8 cellular contexts compared by ENCODE assay signal in the genomic region with DNA sequence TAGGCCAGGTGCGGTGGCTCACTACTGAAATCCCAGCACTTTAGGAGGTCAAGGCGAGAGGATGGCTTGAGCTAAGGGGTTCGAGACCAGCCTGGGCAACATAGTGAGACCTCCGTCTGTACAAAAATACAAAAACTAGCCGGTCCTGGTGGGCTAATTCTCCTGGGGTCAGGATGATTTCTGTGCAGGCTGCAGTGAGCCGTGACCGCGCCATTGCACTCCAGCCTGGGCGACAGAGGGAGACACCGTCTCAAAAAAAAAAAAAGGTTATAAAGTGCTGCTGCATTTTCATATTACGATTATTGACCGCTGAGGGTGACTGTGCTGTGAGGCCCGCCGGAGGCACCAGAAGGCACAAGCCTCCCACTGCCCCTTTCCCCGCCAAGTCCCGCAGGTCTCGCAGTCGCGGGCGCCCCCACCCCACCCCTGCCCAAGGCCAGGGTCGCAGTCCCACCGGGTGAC. TPM values are rescaled to one million over a fixed set of nuclear protein-coding genes. Genes with fewer than 3 reads are reported as not detected.
A peak's percentile ranks its signal among the peaks of the same experiment; 100 is the strongest.
DNase-seq lines count a peak whose midpoint lies in the region; ATAC-seq and TF ChIP-seq lines count a peak whose summit lies in the region.

No MANE protein-coding gene starts in this region.

- peak overlapping the region; percentile 77; the same call in 1 of the 2 replicates for H2AFZ ChIP-seq in OCI-LY3 (ENCODE audit: low read depth, low read length)

- DNase-seq in GM12865 (ENCODE audit: low read depth) (no peak), psoas muscle (no peak), activated gamma-delta T cell (lab: John Stamatoyannopoulos, UW) (no peak), HCEC 1CT (no peak), A172 (ENCODE audit: low spot score) (no peak), NCI-H1092 (lab: John Stamatoyannopoulos, UW) (no peak)

- H3K4me1 ChIP-seq in OCI-LY3 (ENCODE audit: low read length) (peaks cover 11% of the 10 kb centered on the region), esophagus (ENCODE audit: control insufficient read depth in 2 of 2, insufficient read depth in 2 of 2, low read length in 1 of 2) (peaks cover 14 to 25% of the 10 kb centered on the region in 2 donors), psoas muscle (peaks cover 53% of the 10 kb centered on the region)

- peaks cover 5% of the 10 kb centered on the region; the same call in 1 of the 2 replicates for H3K27me3 ChIP-seq in OCI-LY3 (ENCODE audit: low read depth, low read length)
- H3K27me3 ChIP-seq in esophagus (ENCODE audit: control insufficient read depth in 1 of 2, insufficient read depth in 2 of 2, low read length in 2 of 2) = no peaks in the 10 kb centered on the region
- H3K27me3 ChIP-seq in psoas muscle (ENCODE audit: insufficient read depth in 3 of 3, low read length in 2 of 3) = no peaks in the 10 kb centered on the region

- peak in 2 of 4 donors; percentile 23 to 30 for ATAC-seq in psoas muscle

- H3K9me3 ChIP-seq in OCI-LY3 (ENCODE audit: insufficient read depth, low read length) (no peaks in the 10 kb centered on the region), esophagus (ENCODE audit: control insufficient read depth in 2 of 2, insufficient read depth in 1 of 2, low read depth in 1 of 2, low read length in 1 of 2) (no peaks in the 10 kb centered on the region), psoas muscle (no peaks in the 10 kb centered on the region)

- peak overlapping the region; percentile 83 for H3K4me2 ChIP-seq in OCI-LY3 (ENCODE audit: low read length)

- H3K36me3 ChIP-seq in OCI-LY3 (replicated peaks; ENCODE audit: low read depth, low read length) (no peaks in the 10 kb centered on the region), esophagus (ENCODE audit: control insufficient read depth in 2 of 2, insufficient read depth in 2 of 2, low read length in 1 of 2) (no peaks in the 10 kb centered on the region), psoas muscle (ENCODE audit: insufficient read depth in 1 of 2, low read depth in 1 of 2) (no peaks in the 10 kb centered on the region)

- no peaks in the 10 kb centered on the region for H4K20me1 ChIP-seq in OCI-LY3 (ENCODE audit: insufficient read depth, low read length)

- H3K79me2 ChIP-seq in OCI-LY3 (ENCODE audit: low read length) = no peaks in the 10 kb centered on the region

- H3K27ac ChIP-seq in OCI-LY3 (ENCODE audit: low read length) (no peak overlapping the region), esophagus (ENCODE audit: low read depth in 2 of 2, low read length in 1 of 2) (peak overlapping the region; percentile 63 to 79), psoas muscle (peak overlapping the region; percentile 86)

- H3K4me3 ChIP-seq in GM12865 (ENCODE audit: low read depth, low read length) (peak overlapping the region; percentile 68), OCI-LY3 (ENCODE audit: low read length) (peak overlapping the region; percentile 84), esophagus (ENCODE audit: low read depth in 1 of 2, low read length in 2 of 2) (peak overlapping the region; percentile 84 to 86), psoas muscle (peak overlapping the region; percentile 75)

- intact Hi-C loops in psoas muscle (cut with DNase I) = loop anchor here (2.0 to 5.0 kb wide), 2 partner anchors 30 to 53 kb away; a partner anchor contains a TSS

- peak overlapping the region; percentile 55 for H3K9ac ChIP-seq in OCI-LY3 (ENCODE audit: low read length)

- TF ChIP-seq CTCF in GM12865 (IDR thresholded peaks at IDR 0.05; ENCODE audit: insufficient read depth, low read depth, low read length, missing control alignments) (peak; percentile 32), OCI-LY3 (IDR thresholded peaks at IDR 0.05; ENCODE audit: low read depth, low read length) (peak; percentile 18; the same call in 1 of the 2 replicates), psoas muscle (IDR thresholded peaks at IDR 0.05) (peak; percentile 32)

- 21 to 30% methylated on average over 19 to 22 of the region's 22 CpGs for WGBS in esophagus, 2 donors
- 18 to 30% (median 29%) methylated on average over 18 to 22 of the region's 22 CpGs for WGBS in psoas muscle, 3 donors

RNA-seq across cellular contexts. Expression of a gene that starts 0.5 kb away (rescaled TPM):
- polyA plus RNA-seq in esophagus (10 to 100 TPM; 15.1 to 33.6 TPM), psoas muscle (10 to 100 TPM; 60.2 to 77.0 (median 73.8) TPM)
- 100 to 1,000 TPM in 1 of 4 donors, 10 to 100 TPM in 2, 1 to 10 TPM in 1; 5.1 to 119 (median 44.0) TPM for total RNA-seq in psoas muscle
- total RNA-seq in A172 (2014; rRNA removed; shearing (Covaris generic)) = 8.7 and 9.2 TPM in 2 replicates

RNA-seq across cellular contexts. Expression of a gene that starts 50.3 kb away (rescaled TPM):
- polyA plus RNA-seq in esophagus = 1 to 10 TPM; 8.2 to 8.4 TPM
- total RNA-seq in psoas muscle = 10 to 100 TPM; 37.5 to 93.3 (median 55.6) TPM
- 100 to 1,000 TPM in 1 of 3 donors, 10 to 100 TPM in 2; 46.8 to 142 (median 68.4) TPM for polyA plus RNA-seq in psoas muscle
- 35.1 and 44.9 TPM in 2 replicates for total RNA-seq in A172 (2014; rRNA removed; shearing (Covaris generic))

RNA-seq across cellular contexts. Expression of a gene that starts 58.7 kb away (rescaled TPM):
- polyA plus RNA-seq in esophagus (10 to 100 TPM; 36.6 to 72.4 TPM), psoas muscle (100 to 1,000 TPM in 1 of 3 donors, 10 to 100 TPM in 2; 63.9 to 144 (median 97.3) TPM)
- total RNA-seq in psoas muscle = 10 to 100 TPM; 45.3 to 70.3 (median 47.9) TPM
- total RNA-seq in A172 (2014; rRNA removed; shearing (Covaris generic)) = 160 and 196 TPM in 2 replicates
